ENCODE assay signal across 8 cellular contexts in the genomic region with DNA sequence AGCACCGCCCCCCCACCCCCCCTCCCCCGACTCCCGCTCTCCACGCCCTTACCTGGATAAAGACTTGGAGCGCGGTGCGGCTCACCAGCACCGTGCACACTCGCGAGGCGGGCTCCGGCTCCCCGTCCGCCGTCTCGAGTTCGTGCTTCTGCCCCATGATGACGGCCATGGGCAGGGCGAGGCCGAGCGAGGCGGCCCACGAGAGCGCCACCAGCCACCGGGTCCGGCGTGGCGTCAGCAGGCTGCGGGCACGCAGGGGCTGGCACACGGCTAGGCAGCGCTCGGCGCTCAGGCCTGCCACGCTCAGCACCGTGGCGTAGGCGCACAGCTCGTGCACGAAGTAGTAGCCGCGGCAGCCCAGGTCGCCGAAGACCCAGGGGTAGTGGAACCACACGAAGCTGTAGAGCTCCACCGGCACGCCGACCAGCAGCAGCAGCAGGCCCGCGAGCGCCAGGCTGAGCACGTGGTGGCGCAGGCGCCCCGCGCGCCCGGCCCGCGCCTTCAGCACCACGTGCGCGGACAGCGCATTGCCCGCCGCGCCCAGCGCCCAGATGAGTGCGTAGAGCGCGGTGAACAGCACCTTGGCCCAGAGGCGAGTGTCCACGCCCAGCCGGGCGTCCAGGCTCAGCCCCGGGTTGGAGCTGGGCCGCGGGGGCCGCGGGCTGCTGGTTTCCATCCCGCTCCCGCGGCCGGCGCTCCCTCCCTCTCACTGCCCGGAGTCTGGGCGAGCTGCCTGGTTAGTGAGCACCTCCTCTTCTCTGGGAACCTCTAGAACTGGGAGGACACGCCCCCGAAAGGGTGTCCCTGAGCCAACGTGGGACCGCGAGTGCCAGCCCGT. TPM values are rescaled to one million over a fixed set of nuclear protein-coding genes. Genes with fewer than 3 reads are reported as not detected.
DNase-seq lines count a peak whose midpoint lies in the region; ATAC-seq, FAIRE-seq and TF ChIP-seq lines count a peak whose summit lies in the region.

A gene with protein sequence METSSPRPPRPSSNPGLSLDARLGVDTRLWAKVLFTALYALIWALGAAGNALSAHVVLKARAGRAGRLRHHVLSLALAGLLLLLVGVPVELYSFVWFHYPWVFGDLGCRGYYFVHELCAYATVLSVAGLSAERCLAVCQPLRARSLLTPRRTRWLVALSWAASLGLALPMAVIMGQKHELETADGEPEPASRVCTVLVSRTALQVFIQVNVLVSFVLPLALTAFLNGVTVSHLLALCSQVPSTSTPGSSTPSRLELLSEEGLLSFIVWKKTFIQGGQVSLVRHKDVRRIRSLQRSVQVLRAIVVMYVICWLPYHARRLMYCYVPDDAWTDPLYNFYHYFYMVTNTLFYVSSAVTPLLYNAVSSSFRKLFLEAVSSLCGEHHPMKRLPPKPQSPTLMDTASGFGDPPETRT (minus strand): TSS at position 742 of the 838 bp plus-strand sequence. CDS start 66 bp downstream, at position 676.

- H3K14ac ChIP-seq in H1 (ENCODE audit: insufficient read length) = no peak within 1 kb of the TSS

- peaks cover 0 to 2% of the 10 kb centered on the region in 2 experiments for H4K20me1 ChIP-seq in H1 (replicated peaks in 1 of 2; ENCODE audit: control insufficient read depth in 1 of 2, insufficient read depth in 2 of 2, low read length in 2 of 2)

- no peak within 1 kb of the TSS for H4K91ac ChIP-seq in H1 (replicated peaks; ENCODE audit: insufficient read length, low read length)

- TF ChIP-seq POLR2A in H1 (IDR thresholded peaks at IDR 0.05; ENCODE audit: control extremely low read depth in 1 of 2, low read depth in 2 of 2, low read length in 2 of 2) (no peak), suprapubic skin (IDR thresholded peaks at IDR 0.05) (no peak)

- H3K4me3 ChIP-seq in AG10803 (ENCODE audit: low read length) (no peak within 1 kb of the TSS), H1 (ENCODE audit: extremely low read depth in 1 of 4, insufficient read depth in 2 of 4, low read depth in 3 of 4, low read length in 4 of 4) (peak within 1 kb of the TSS in 3 of 4 experiments; percentile 17 to 53 (median 28); a peak in 3 of 8 replicates), suprapubic skin (peak within 1 kb of the TSS; percentile 12)

- H3K79me2 ChIP-seq in H1 (ENCODE audit: control insufficient read depth in 1 of 2, insufficient read depth in 2 of 2, low read length in 2 of 2) = no peaks in the 10 kb centered on the region

- TF ChIP-seq EP300 in H1 (IDR thresholded peaks at IDR 0.05; ENCODE audit: borderline replicate concordance in 1 of 2, low read depth in 2 of 2, low read length in 2 of 2) = no peak
- no peak for TF ChIP-seq EP300 in suprapubic skin (IDR thresholded peaks at IDR 0.05)

- 50% methylated on average over 61 of the region's 93 CpGs; no CpG with 5 or more reads in 1 of the 2 experiments for WGBS in H1 (ENCODE audit: extremely low coverage in 1 of 2, insufficient coverage in 1 of 2, insufficient read length in 1 of 2, insufficient replicate concordance in 2 of 2, low coverage in 1 of 2, low lambda C conversion rate in 2 of 2, missing lambda C conversion rate in 1 of 2), 2 experiments
- 36% methylated on average over 24 of the region's 93 CpGs for WGBS in suprapubic skin

- CTCF ChIA-PET in H1 (lab: Charles Lee; ENCODE audit: partially characterized antibody) = interaction anchor here (0.8 to 8.7 kb wide), 6 partner anchors 12 to 110 kb away, joined by 3 to 76 read pairs (median 4); no protein-coding TSS in a partner anchor

- peak; percentile 15 to 34; a peak in 3 of 4 replicates for TF ChIP-seq RAD21 in H1 (IDR thresholded peaks at IDR 0.05 in 1 of 2, conservative IDR thresholded peaks at IDR 0.05 in 1 of 2; ENCODE audit: low read depth in 2 of 2, low read length in 2 of 2)

- H3K9ac ChIP-seq in H1 (replicated peaks in 1 of 4; ENCODE audit: extremely low read depth in 1 of 4, low read depth in 3 of 4, low read length in 3 of 4) = no peak within 1 kb of the TSS

- H2BK12ac ChIP-seq in H1 (ENCODE audit: low read depth, low read length) = peak within 1 kb of the TSS; percentile 68; the same call in 1 of the 2 replicates

- H2BK20ac ChIP-seq in H1 (ENCODE audit: low read length) = no peak within 1 kb of the TSS

- H3K9me3 ChIP-seq in H1 (ENCODE audit: insufficient read depth in 2 of 2, low read depth in 1 of 2, low read length in 1 of 2) = peaks cover 0 to 4% of the 10 kb centered on the region in 2 experiments; a peak in 1 of 4 replicates
- H3K9me3 ChIP-seq in suprapubic skin = no peaks in the 10 kb centered on the region

- H3K4ac ChIP-seq in H1 (replicated peaks; ENCODE audit: insufficient read length, low read depth, low read length) = no peak within 1 kb of the TSS

- H2BK120ac ChIP-seq in H1 (replicated peaks; ENCODE audit: low read depth, low read length) = no peak within 1 kb of the TSS

- ATAC-seq in GM19395 (IDR thresholded peaks at IDR 0.05; ENCODE audit: unreplicated experiment) (no peak), GM21576 (IDR thresholded peaks at IDR 0.05; ENCODE audit: unreplicated experiment) (no peak)

- no peak within 1 kb of the TSS for H3K56ac ChIP-seq in H1 (replicated peaks; ENCODE audit: insufficient read length, low read depth, low read length)

- H3K27ac ChIP-seq in H1 (ENCODE audit: low read depth, low read length) (no peak within 1 kb of the TSS), suprapubic skin (no peak within 1 kb of the TSS)

- H3K23me2 ChIP-seq in H1 (ENCODE audit: low read depth, low read length) = no peaks in the 10 kb centered on the region; the same call in 1 of the 2 replicates

- POLR2A ChIA-PET in H1 (lab: Charles Lee; ENCODE audit: partially characterized antibody) = interaction anchor here (0.9 kb wide), 1 partner anchor 11 kb away, joined by 3 read pairs; no protein-coding TSS in a partner anchor

- no peak within 1 kb of the TSS for H3K23ac ChIP-seq in H1 (ENCODE audit: insufficient read length)

- H3K4me1 ChIP-seq in H1 (replicated peaks in 1 of 4; ENCODE audit: control insufficient read depth in 3 of 4, insufficient read depth in 4 of 4, low read length in 3 of 4) (peaks cover 0 to 7% (median 3%) of the 10 kb centered on the region in 4 experiments; a peak in 1 of 7 replicates), suprapubic skin (peaks cover 11% of the 10 kb centered on the region)

- TF ChIP-seq CTCF in AG10803 (conservative IDR thresholded peaks at IDR 0.05; ENCODE audit: low read length) = no peak
- peak in 2 of 3 experiments; percentile 4 to 18; a peak in 2 of 4 replicates for TF ChIP-seq CTCF in H1 (IDR thresholded peaks at IDR 0.05; ENCODE audit: control extremely low read depth in 1 of 3, insufficient read depth in 1 of 3, low read depth in 1 of 3, low read length in 3 of 3)
- no peak for TF ChIP-seq CTCF in suprapubic skin (IDR thresholded peaks at IDR 0.05)

- no peak within 1 kb of the TSS for H2BK5ac ChIP-seq in H1 (ENCODE audit: low read depth, low read length)

- H4K5ac ChIP-seq in H1 (ENCODE audit: insufficient read length, low read depth, low read length) = no peak within 1 kb of the TSS

- peak within 1 kb of the TSS; percentile 26; the same call in 1 of the 2 replicates for H4K8ac ChIP-seq in H1 (ENCODE audit: extremely low read depth, insufficient read depth, low read length)

- peaks cover 8 to 28% (median 23%) of the 10 kb centered on the region in 4 experiments for H3K27me3 ChIP-seq in H1 (replicated peaks in 1 of 4; ENCODE audit: control insufficient read depth in 3 of 4, extremely low read depth in 1 of 4, insufficient read depth in 3 of 4, low read length in 3 of 4)
- peaks cover 30% of the 10 kb centered on the region for H3K27me3 ChIP-seq in suprapubic skin

- DNase-seq in AG10803 (ENCODE audit: low read depth) (peak; percentile 39), RPMI7951 (ENCODE audit: low read depth) (peak; percentile 73), H1 (ENCODE audit: low read depth in 1 of 2, low spot score in 2 of 2) (peak; percentile 65 to 89), medulla oblongata (ENCODE audit: extremely low spot score) (peak; percentile 79), suprapubic skin (ENCODE audit: low spot score in 2 of 2) (peak in 1 of 2 donors; percentile 65), T1000 (lab: John Stamatoyannopoulos, UW) (no peak)

- no peak within 1 kb of the TSS for H2AK5ac ChIP-seq in H1 (ENCODE audit: low read depth, low read length)

- no peak within 1 kb of the TSS for H2AFZ ChIP-seq in H1 (ENCODE audit: low read length)

- H3K4me2 ChIP-seq in H1 (ENCODE audit: insufficient read depth in 1 of 2, low read depth in 2 of 2, low read length in 2 of 2) = peak within 1 kb of the TSS; percentile 29 to 77

- FAIRE-seq in H1 (lab: Jason Lieb, UNC) = no peak

- H3K36me3 ChIP-seq in H1 (ENCODE audit: control insufficient read depth in 2 of 4, insufficient read depth in 4 of 4, low read length in 3 of 4) = no peaks in the 10 kb centered on the region
- no peaks in the 10 kb centered on the region for H3K36me3 ChIP-seq in suprapubic skin

- H2BK15ac ChIP-seq in H1 (ENCODE audit: low read length) = peak within 1 kb of the TSS; percentile 88; the same call in 1 of the 2 replicates

- no peak within 1 kb of the TSS for H3K18ac ChIP-seq in H1 (ENCODE audit: extremely low read depth, low read length)

- H3K79me1 ChIP-seq in H1 (ENCODE audit: low read depth, low read length) = no peaks in the 10 kb centered on the region

TF ChIP-seq in H1, 55 proteins besides CTCF, POLR2A, EP300 and RAD21 (continues in another document):
- TF ChIP-seq EGR1 (IDR thresholded peaks at IDR 0.05; ENCODE audit: borderline replicate concordance, low read depth, low read length) (0 out of 2 replicates have a peak, but pooled peaks have one; percentile 48), JUND (IDR thresholded peaks at IDR 0.05; ENCODE audit: low read length) (no peak), PHF8 (conservative IDR thresholded peaks at IDR 0.05; ENCODE audit: low read depth, low read length) (no peak), ZNF274 (IDR thresholded peaks at IDR 0.05; ENCODE audit: borderline replicate concordance, extremely low read depth, low read length) (no peak), TEAD4 (IDR thresholded peaks at IDR 0.05; ENCODE audit: low read depth, low read length) (peak; percentile 69; the same call in 1 of the 2 replicates), GABPA (IDR thresholded peaks at IDR 0.05; ENCODE audit: borderline replicate concordance, insufficient read depth, low read length) (peak; percentile 69; the same call in 1 of the 2 replicates), SIX5 (IDR thresholded peaks at IDR 0.05; ENCODE audit: low read depth, low read length) (no peak)

RNA-seq across cellular contexts. Expression of the gene that starts here (rescaled TPM):
- total RNA-seq in RPMI7951 (2014; rRNA removed; shearing (Covaris generic)) = 0.36 TPM in 1 of 2 replicates, not detected in the other
- total RNA-seq in H1 (2021; fragmentation: NEBNext Ultra II Directional; extraction: Animal tissue kit (Norgen Biotek cat#: 25700)) = not detected in 2 replicates
- 0.05 and 0.09 TPM in 2 replicates for polyA plus RNA-seq in H1 (2011; rRNA removed)
- not detected for polyA plus RNA-seq in H1 (2011; cell fraction: cytosol; rRNA removed)
- polyA plus RNA-seq in H1 (2011; cell fraction: nucleus; rRNA removed) = 0.07 TPM
- polyA plus RNA-seq in H1 (2012, experiment 1 of 2) = 0.10 TPM in 1 of 4 replicates, not detected in the others
- not detected for polyA plus RNA-seq in H1 (2012, experiment 2 of 2)
- 0.14 TPM for polyA plus RNA-seq in H1 (2013, experiment 1 of 2)
- polyA plus RNA-seq in H1 (2013, experiment 2 of 2) = 0.13 TPM
- not detected in 2 replicates for polyA minus RNA-seq in H1 (2011; rRNA and poly(A)+ RNA removed)
- polyA minus RNA-seq in H1 (2011; cell fraction: cytosol; rRNA and poly(A)+ RNA removed) = not detected
- not detected for polyA minus RNA-seq in H1 (2011; cell fraction: nucleus; rRNA and poly(A)+ RNA removed)
- total RNA-seq in suprapubic skin = not detected

Comparison
In these comparisons a context has a peak if more than half of its experiments do, and no peak if none do; other contexts are left out.
1. Peak in DNase-seq in RPMI7951; RNA of the gene not detected or under 1 TPM.
2. Peak in DNase-seq, H3K4me3 ChIP-seq and H3K4me2 ChIP-seq in H1; RNA of the gene not detected or under 1 TPM.
3. CTCF ChIP-seq: peak in H1 (2 of 3); none in AG10803 (single experiment) and suprapubic skin (0 of 2).